In genomic region chr12:40375076-40375475, GRCh38 we compare ENCODE assay signal across 9 cellular contexts.
DNase-seq lines count a peak whose midpoint lies in the region; ATAC-seq, FAIRE-seq and TF ChIP-seq lines count a peak whose summit lies in the region.
"Had no signal": no experiment of that assay in that cellular context is flagged by ENCODE, and none has a peak within 500 bp of the region (broad histone marks: within the 10 kb centered on the region; RNA-seq: fewer than 3 reads in every experiment).

No MANE protein-coding gene starts in this region.

- H3K4me1 ChIP-seq in breast epithelium, result no peaks in the 10 kb centered on the region

- H3K4me3 ChIP-seq in breast epithelium (no peak overlapping the region), astrocyte of the spinal cord (ENCODE audit: low read depth, low read length) (no peak overlapping the region), coronary artery (no peak overlapping the region)

- no peaks in the 10 kb centered on the region for H3K36me3 Mint-ChIP-seq in MCF 10A (ENCODE audit: insufficient read depth, unreplicated experiment)
- no peaks in the 10 kb centered on the region for H3K36me3 Mint-ChIP-seq in activated T-helper 1 cell treated with anti-CD3 and anti-CD28 coated beads, Interleukin-12 subunit alpha, Interleukin-12 subunit beta, Interleukin-2, Interleukin-4 antibody, amounts not matched to agents 30 ng/mL and 10 ng/mL and 1 ng/mL, durations not matched to agents 14 hours and 24 hours and 36 hours (ENCODE audit: low read depth)

- intact Hi-C loops in MCF 10A (cut with micrococcal nuclease) (no loop called here), breast epithelium (cut with DNase I; ENCODE audit: low total_unique reads) (no loop called here)
- intact Hi-C loops in activated T-helper 1 cell treated with anti-CD3 and anti-CD28 coated beads, Interleukin-12 subunit alpha, Interleukin-12 subunit beta, Interleukin-2, Interleukin-4 antibody, amounts not matched to agents 30 ng/mL and 10 ng/mL and 1 ng/mL, durations not matched to agents 14 hours and 24 hours and 36 hours (cut with micrococcal nuclease), result loop anchor here (2.0 kb wide), 1 partner anchor 222 kb away; no protein-coding TSS in a partner anchor

- no peak for TF ChIP-seq POLR2A in breast epithelium (IDR thresholded peaks at IDR 0.05)

- POLR2A ChIA-PET in MCF 10A (lab: Yijun Ruan, JAX), result no interaction called here

- no peaks in the 10 kb centered on the region for H3K27me3 Mint-ChIP-seq in MCF 10A (ENCODE audit: insufficient read depth, unreplicated experiment)
- H3K27me3 Mint-ChIP-seq in activated T-helper 1 cell treated with anti-CD3 and anti-CD28 coated beads, Interleukin-12 subunit alpha, Interleukin-12 subunit beta, Interleukin-2, Interleukin-4 antibody, amounts not matched to agents 30 ng/mL and 10 ng/mL and 1 ng/mL, durations not matched to agents 14 hours and 24 hours and 36 hours (ENCODE audit: insufficient read depth), result no peaks in the 10 kb centered on the region

- no peak overlapping the region for H3K27ac Mint-ChIP-seq in MCF 10A (ENCODE audit: low read depth, unreplicated experiment)
- H3K27ac Mint-ChIP-seq in activated T-helper 1 cell treated with anti-CD3 and anti-CD28 coated beads, Interleukin-12 subunit alpha, Interleukin-12 subunit beta, Interleukin-2, Interleukin-4 antibody, amounts not matched to agents 30 ng/mL and 10 ng/mL and 1 ng/mL, durations not matched to agents 14 hours and 24 hours and 36 hours, result no peak overlapping the region

- in situ Hi-C loops in astrocyte of the spinal cord (cut with HindIII; ENCODE audit: low sequenced_read_pairs), result no loop called here

- H3K36me3 ChIP-seq in breast epithelium, result no peaks in the 10 kb centered on the region

- H3K27ac ChIP-seq in breast epithelium (no peak overlapping the region), coronary artery (no peak overlapping the region)
- H3K27ac ChIP-seq: neutrophil had no signal

- TF ChIP-seq CTCF in MCF 10A (IDR thresholded peaks at IDR 0.05; ENCODE audit: unreplicated experiment) (no peak), breast epithelium (IDR thresholded peaks at IDR 0.05) (no peak), astrocyte of the spinal cord (IDR thresholded peaks at IDR 0.05; ENCODE audit: low read depth, low read length) (peak; percentile 30), coronary artery (IDR thresholded peaks at IDR 0.05) (no peak)

- no peaks in the 10 kb centered on the region for H3K4me1 Mint-ChIP-seq in MCF 10A (ENCODE audit: insufficient read depth, unreplicated experiment)
- no peaks in the 10 kb centered on the region for H3K4me1 Mint-ChIP-seq in activated T-helper 1 cell treated with anti-CD3 and anti-CD28 coated beads, Interleukin-12 subunit alpha, Interleukin-12 subunit beta, Interleukin-2, Interleukin-4 antibody, amounts not matched to agents 30 ng/mL and 10 ng/mL and 1 ng/mL, durations not matched to agents 14 hours and 24 hours and 36 hours (ENCODE audit: low read depth)

- BruUV-seq in MCF 10A (replicated peaks; lab: Mats Ljungman, UMichigan), result no TSS peak

- ATAC-seq in HG03469 (IDR thresholded peaks at IDR 0.05; ENCODE audit: unreplicated experiment), result peak; percentile 35

- no peaks in the 10 kb centered on the region for H3K9me3 Mint-ChIP-seq in MCF 10A (ENCODE audit: unreplicated experiment)
- no peaks in the 10 kb centered on the region for H3K9me3 Mint-ChIP-seq in activated T-helper 1 cell treated with anti-CD3 and anti-CD28 coated beads, Interleukin-12 subunit alpha, Interleukin-12 subunit beta, Interleukin-2, Interleukin-4 antibody, amounts not matched to agents 30 ng/mL and 10 ng/mL and 1 ng/mL, durations not matched to agents 14 hours and 24 hours and 36 hours

- FAIRE-seq in RCC 7860 (lab: Jason Lieb, UNC), result no peak

- H3K9me3 ChIP-seq in breast epithelium, result peaks cover 0 to 6% of the 10 kb centered on the region in 2 donors
- H3K9me3 ChIP-seq: neutrophil had no signal

- no peak overlapping the region for H3K4me3 Mint-ChIP-seq in MCF 10A (ENCODE audit: unreplicated experiment)
- H3K4me3 Mint-ChIP-seq in activated T-helper 1 cell treated with anti-CD3 and anti-CD28 coated beads, Interleukin-12 subunit alpha, Interleukin-12 subunit beta, Interleukin-2, Interleukin-4 antibody, amounts not matched to agents 30 ng/mL and 10 ng/mL and 1 ng/mL, durations not matched to agents 14 hours and 24 hours and 36 hours, result no peak overlapping the region

- no peaks in the 10 kb centered on the region for H3K27me3 ChIP-seq in breast epithelium

- DNase-seq in MCF 10A (ENCODE audit: unreplicated experiment) (peak; percentile 17), breast epithelium (ENCODE audit: low spot score in 2 of 2) (no peak), astrocyte of the spinal cord (ENCODE audit: low read depth, low spot score) (no peak), RCC 7860 (ENCODE audit: low spot score) (no peak), coronary artery (ENCODE audit: low spot score) (no peak)
- DNase-seq in activated T-helper 1 cell treated with anti-CD3 and anti-CD28 coated beads, Interleukin-12 subunit alpha, Interleukin-12 subunit beta, Interleukin-2, Interleukin-4 antibody, amounts not matched to agents 30 ng/mL and 10 ng/mL and 1 ng/mL, durations not matched to agents 14 hours and 24 hours and 36 hours (ENCODE audit: low spot score), result no peak
- no peak for DNase-seq in activated CD4-positive, alpha-beta T cell treated with anti-CD3 and anti-CD28 coated beads for 4 hours

- CTCF ChIA-PET in MCF 10A (lab: Yijun Ruan, JAX), result no interaction called here
